Comparison of ENCODE assay signal across 8 cellular contexts in the genomic region with DNA sequence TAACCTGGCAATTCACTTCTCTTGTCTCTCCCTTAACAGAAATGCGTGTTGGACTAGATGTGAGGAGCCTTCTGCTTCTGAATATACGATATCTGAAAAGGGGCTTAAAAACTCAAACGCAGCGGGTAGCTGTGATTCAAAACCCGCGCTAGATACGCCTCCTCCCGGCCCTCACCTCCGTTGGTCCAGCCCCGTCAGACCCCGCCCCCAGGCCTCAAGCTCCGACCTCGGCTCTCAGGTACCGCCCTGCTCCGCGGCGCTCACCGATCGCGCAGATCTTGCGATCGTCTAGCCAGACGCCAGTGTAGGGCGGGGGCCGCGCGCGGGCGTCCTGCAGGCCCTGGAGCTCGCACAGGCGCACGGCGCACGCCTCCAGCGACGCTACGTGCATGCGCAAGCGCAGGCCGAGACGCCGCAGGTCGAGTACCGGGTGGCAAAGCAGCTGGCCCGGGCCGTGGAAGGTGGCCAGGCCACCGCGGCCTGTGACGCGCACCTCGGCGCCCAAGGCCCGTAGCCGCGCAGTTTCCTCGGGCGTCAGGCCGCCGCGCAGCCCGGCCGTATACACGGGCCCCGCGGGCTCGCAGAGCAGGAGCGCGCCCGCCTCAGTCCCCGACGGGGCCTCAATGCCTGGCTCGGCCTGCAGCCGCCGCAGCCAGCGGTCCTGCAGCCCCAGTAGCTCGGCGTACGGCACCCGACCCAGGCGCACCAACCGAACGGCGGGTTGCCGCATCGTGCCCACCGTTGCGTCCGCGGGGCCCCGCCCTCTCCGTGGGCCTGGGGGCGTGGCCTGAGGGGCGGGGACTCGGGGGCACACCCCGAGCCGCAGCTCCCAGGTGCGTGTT. TPM values are rescaled to one million over a fixed set of nuclear protein-coding genes. Genes with fewer than 3 reads are reported as not detected.
DNase-seq lines count a peak whose midpoint lies in the region; TF ChIP-seq lines count a peak whose summit lies in the region.

A gene (minus strand): TSS at position 751 of the 842 bp plus-strand sequence. CDS start 21 bp downstream, at position 730.

- WGBS in suprapubic skin: under 1% methylated on average over 48 of the region's 97 CpGs

- peak within 1 kb of the TSS; percentile 98 for H3K27ac ChIP-seq in suprapubic skin

- H3K9me3 ChIP-seq in suprapubic skin: no peaks in the 10 kb centered on the region

- H3K4me1 ChIP-seq in suprapubic skin: peaks cover 15% of the 10 kb centered on the region

- TF ChIP-seq CTCF in HFFc6 (IDR thresholded peaks at IDR 0.05) (no peak), suprapubic skin (IDR thresholded peaks at IDR 0.05) (no peak)

- H3K27ac Mint-ChIP-seq in HFFc6: peak within 1 kb of the TSS; percentile 75

- no peaks in the 10 kb centered on the region for H3K9me3 Mint-ChIP-seq in HFFc6

- peak; percentile 93 for DNase-seq in GM04504 (ENCODE audit: low read depth)
- peak; percentile 94 for DNase-seq in HFFc6
- DNase-seq in NAMALWA (ENCODE audit: low spot score): peak; percentile 98
- DNase-seq in SK-N-DZ (ENCODE audit: low spot score): peak; percentile 97
- peak; percentile 99 for DNase-seq in activated naive CD4-positive, alpha-beta T cell treated with anti-CD3 and anti-CD28 coated beads, Interleukin-2, amount 50 U/mL, for 16 hours
- DNase-seq in glomerular endothelial cell (ENCODE audit: extremely low read depth, low read depth, low spot score): peak; percentile 45
- peak; percentile 42 to 97 (median 86) for DNase-seq in nucleus accumbens (lab: John Stamatoyannopoulos, UW)
- DNase-seq in suprapubic skin (ENCODE audit: low spot score in 2 of 2): peak; percentile 97 to 98

- no peak for TF ChIP-seq EP300 in suprapubic skin (IDR thresholded peaks at IDR 0.05)

- H3K36me3 Mint-ChIP-seq in HFFc6 (ENCODE audit: low read depth): no peaks in the 10 kb centered on the region

- H3K4me3 ChIP-seq in suprapubic skin: peak within 1 kb of the TSS; percentile 72

- H3K27me3 Mint-ChIP-seq in HFFc6 (ENCODE audit: insufficient read depth): peaks cover 1% of the 10 kb centered on the region; the same call in 1 of the 2 replicates

- no peaks in the 10 kb centered on the region for H3K36me3 ChIP-seq in suprapubic skin

- H3K4me3 Mint-ChIP-seq in HFFc6: peak within 1 kb of the TSS; percentile 87

- no peaks in the 10 kb centered on the region for H3K27me3 ChIP-seq in suprapubic skin

- TF ChIP-seq POLR2A in suprapubic skin (IDR thresholded peaks at IDR 0.05): peak in 1 of 2 donors; percentile 67

- peaks cover 18% of the 10 kb centered on the region for H3K4me1 Mint-ChIP-seq in HFFc6 (ENCODE audit: low read depth)

RNA-seq across cellular contexts. Expression of the gene that starts here (rescaled TPM):
- 1 to 10 TPM in 4 of 6 experiments, under 1 TPM in 2; 0.63 to 2.0 (median 1.3) TPM for total RNA-seq in HFFc6 (2021; fragmentation: NEBNext Ultra II Directional; extraction: Animal tissue kit (Norgen Biotek cat#: 25700))
- 9.5 and 14.5 TPM in 2 replicates for polyA plus RNA-seq in SK-N-DZ (2014; cell fraction: cytosol; rRNA removed)
- polyA plus RNA-seq in SK-N-DZ (2014; cell fraction: nucleus; rRNA removed): 10.3 and 15.3 TPM in 2 replicates
- 2.8 and 3.6 TPM in 2 replicates for total RNA-seq in glomerular endothelial cell
- total RNA-seq in suprapubic skin: 10 to 100 TPM in 1 of 4 donors, 1 to 10 TPM in 3; 5.1 to 10.6 (median 7.6) TPM

Comparison
In these comparisons a context has a peak if more than half of its experiments do, and no peak if none do; other contexts are left out.
1. Peak in every context shown above with its lines: DNase-seq, H3K4me3 ChIP-seq and H3K27ac ChIP-seq.
2. DNase-seq: peak in every context shown above with its lines; median percentile 99 in activated naive CD4-positive, alpha-beta T cell treated with anti-CD3 and anti-CD28 coated beads, Interleukin-2, amount 50 U/mL, for 16 hours; 98 in NAMALWA; 98 in suprapubic skin; 97 in SK-N-DZ; 94 in HFFc6; 93 in GM04504; 86 in nucleus accumbens; 45 in glomerular endothelial cell.